In genomic region chr1:200448034-200448762, GRCh38 we compare ENCODE assay signal across 10 cellular contexts. TPM values are rescaled to one million over a fixed set of nuclear protein-coding genes. Genes with fewer than 3 reads are reported as not detected.
DNase-seq lines count a peak whose midpoint lies in the region; ATAC-seq and TF ChIP-seq lines count a peak whose summit lies in the region.
"Had no signal": no experiment of that assay in that cellular context is flagged by ENCODE, and none has a peak within 500 bp of the region (broad histone marks: within the 10 kb centered on the region; RNA-seq: fewer than 3 reads in every experiment).

No MANE protein-coding gene starts in this region.

- TF ChIP-seq CTCF in GM20000 (IDR thresholded peaks at IDR 0.05; ENCODE audit: extremely low read depth, missing control alignments): no peak
- no peak for TF ChIP-seq CTCF in WTC11 (IDR thresholded peaks at IDR 0.05)

- no peaks in the 10 kb centered on the region for H3K27me3 Mint-ChIP-seq in activated T-helper 1 cell treated with anti-CD3 and anti-CD28 coated beads, Interleukin-12 subunit alpha, Interleukin-12 subunit beta, Interleukin-2, Interleukin-4 antibody, amounts not matched to agents 30 ng/mL and 10 ng/mL and 1 ng/mL, durations not matched to agents 14 hours and 24 hours and 36 hours (ENCODE audit: insufficient read depth)
- H3K27me3 Mint-ChIP-seq in WTC11 (ENCODE audit: low read depth): no peaks in the 10 kb centered on the region
- H3K27me3 Mint-ChIP-seq: naive B cell had no signal

- H3K27ac Mint-ChIP-seq in activated T-helper 1 cell treated with anti-CD3 and anti-CD28 coated beads, Interleukin-12 subunit alpha, Interleukin-12 subunit beta, Interleukin-2, Interleukin-4 antibody, amounts not matched to agents 30 ng/mL and 10 ng/mL and 1 ng/mL, durations not matched to agents 14 hours and 24 hours and 36 hours: peak overlapping the region; percentile 97
- H3K27ac Mint-ChIP-seq in WTC11: no peak overlapping the region

- H3K36me3 Mint-ChIP-seq in activated T-helper 1 cell treated with anti-CD3 and anti-CD28 coated beads, Interleukin-12 subunit alpha, Interleukin-12 subunit beta, Interleukin-2, Interleukin-4 antibody, amounts not matched to agents 30 ng/mL and 10 ng/mL and 1 ng/mL, durations not matched to agents 14 hours and 24 hours and 36 hours (ENCODE audit: low read depth): peaks cover 5% of the 10 kb centered on the region
- peaks cover 29% of the 10 kb centered on the region for H3K36me3 Mint-ChIP-seq in WTC11
- H3K36me3 Mint-ChIP-seq: naive B cell had no signal

- POLR2A ChIA-PET in WTC11 (lab: Charles Lee): no interaction called here

- CTCF ChIA-PET in WTC11 (lab: Charles Lee): no interaction called here

- H3K4me3 Mint-ChIP-seq in activated T-helper 1 cell treated with anti-CD3 and anti-CD28 coated beads, Interleukin-12 subunit alpha, Interleukin-12 subunit beta, Interleukin-2, Interleukin-4 antibody, amounts not matched to agents 30 ng/mL and 10 ng/mL and 1 ng/mL, durations not matched to agents 14 hours and 24 hours and 36 hours: peak overlapping the region; percentile 53
- H3K4me3 Mint-ChIP-seq in WTC11: no peak overlapping the region
- H3K4me3 Mint-ChIP-seq: naive B cell had no signal

- peaks cover 19% of the 10 kb centered on the region for H3K9me3 Mint-ChIP-seq in activated T-helper 1 cell treated with anti-CD3 and anti-CD28 coated beads, Interleukin-12 subunit alpha, Interleukin-12 subunit beta, Interleukin-2, Interleukin-4 antibody, amounts not matched to agents 30 ng/mL and 10 ng/mL and 1 ng/mL, durations not matched to agents 14 hours and 24 hours and 36 hours
- peaks cover 15% of the 10 kb centered on the region for H3K9me3 Mint-ChIP-seq in WTC11
- H3K9me3 Mint-ChIP-seq: naive B cell had no signal

- H3K4me1 Mint-ChIP-seq in activated T-helper 1 cell treated with anti-CD3 and anti-CD28 coated beads, Interleukin-12 subunit alpha, Interleukin-12 subunit beta, Interleukin-2, Interleukin-4 antibody, amounts not matched to agents 30 ng/mL and 10 ng/mL and 1 ng/mL, durations not matched to agents 14 hours and 24 hours and 36 hours (ENCODE audit: low read depth): peaks cover 59% of the 10 kb centered on the region
- peaks cover 12% of the 10 kb centered on the region for H3K4me1 Mint-ChIP-seq in WTC11

- peak; percentile 63 for DNase-seq in GM20000 (ENCODE audit: low spot score)
- DNase-seq in activated T-helper 1 cell treated with anti-CD3 and anti-CD28 coated beads, Interleukin-12 subunit alpha, Interleukin-12 subunit beta, Interleukin-2, Interleukin-4 antibody, amounts not matched to agents 30 ng/mL and 10 ng/mL and 1 ng/mL, durations not matched to agents 14 hours and 24 hours and 36 hours (ENCODE audit: low spot score): no peak
- DNase-seq in WTC11 (ENCODE audit: low spot score): no peak
- no peak for DNase-seq in DMS114 treated with DMSO at 0.1 percent for 48 hours (lab: John Stamatoyannopoulos, UW; ENCODE audit: unreplicated experiment)
- no peak for DNase-seq in stimulated activated CD4-positive, alpha-beta T cell treated with anti-CD3 and anti-CD28 coated beads, Interleukin-4, amount 100 ng/mL, for 4 hours
- DNase-seq: naive B cell, NCI-H446 treated with DMSO at 0.1 percent for 48 hours, thyroid gland had no signal

- intact Hi-C loops in activated T-helper 1 cell treated with anti-CD3 and anti-CD28 coated beads, Interleukin-12 subunit alpha, Interleukin-12 subunit beta, Interleukin-2, Interleukin-4 antibody, amounts not matched to agents 30 ng/mL and 10 ng/mL and 1 ng/mL, durations not matched to agents 14 hours and 24 hours and 36 hours (cut with micrococcal nuclease): loop anchor here (1.0 kb wide), 9 partner anchors 10 to 507 kb away; partner anchors contain the start of gene ZNF281

- ATAC-seq in GM18867 (IDR thresholded peaks at IDR 0.05; ENCODE audit: unreplicated experiment): peak; percentile 91
- ATAC-seq in HG03045 (IDR thresholded peaks at IDR 0.05; ENCODE audit: unreplicated experiment): peak; percentile 88
- no peak for ATAC-seq in WTC11

TF ChIP-seq in WTC11, 78 proteins besides CTCF, POLR2A, EP300 and RAD21:
- no peak for TF ChIP-seq PREB (CRISPR knock-in tag; IDR thresholded peaks at IDR 0.05; ENCODE audit: borderline replicate concordance)
- TF ChIP-seq SMAD4 (CRISPR knock-in tag; IDR thresholded peaks at IDR 0.05): no peak
- no peak for TF ChIP-seq ZNF219 (CRISPR knock-in tag; IDR thresholded peaks at IDR 0.05; ENCODE audit: borderline replicate concordance)
- no peak for TF ChIP-seq NR2C2 (CRISPR knock-in tag; IDR thresholded peaks at IDR 0.05)
- TF ChIP-seq HMGXB4 (CRISPR knock-in tag; IDR thresholded peaks at IDR 0.05): no peak
- TF ChIP-seq PRDM15 (CRISPR knock-in tag; IDR thresholded peaks at IDR 0.05): no peak
- TF ChIP-seq E2F5 (CRISPR knock-in tag; IDR thresholded peaks at IDR 0.05): no peak
TF ChIP-seq in WTC11: peak in this region for 0.

RNA-seq across cellular contexts. Expression of gene ZNF281, which starts 38.4 kb away (rescaled TPM):
- 23.5 and 24.1 TPM in 2 replicates for total RNA-seq in activated T-helper 1 cell treated with anti-CD3 and anti-CD28 coated beads, Interleukin-12 subunit alpha, Interleukin-12 subunit beta, Interleukin-2, Interleukin-4 antibody, amounts not matched to agents 30 ng/mL and 10 ng/mL and 1 ng/mL, durations not matched to agents 14 hours and 24 hours and 36 hours
- total RNA-seq in WTC11 (2021): 47.7 to 49.6 TPM (median 49.3 TPM) in 3 replicates
